24 cellular contexts compared by ENCODE assay signal in genomic region chr18:12543697-12544096, GRCh38.
A peak's percentile ranks its signal among the peaks of the same experiment; 100 is the strongest.
DNase-seq lines count a peak whose midpoint lies in the region; ATAC-seq and TF ChIP-seq lines count a peak whose summit lies in the region.
"Had no signal": no experiment of that assay in that cellular context is flagged by ENCODE, and none has a peak within 500 bp of the region (broad histone marks: within the 10 kb centered on the region; RNA-seq: fewer than 3 reads in every experiment).

No MANE protein-coding gene starts in this region.

- intact Hi-C loops in IMR-90 (cut with micrococcal nuclease) (no loop called here), heart left ventricle (cut with DNase I) (loop anchor here in 3 of 10 donors (5.0 to 10.0 kb wide), 2 partner anchors 111 to 114 kb away; partner anchors contain the start of gene SPIRE1 (in 3 of the 3))

- ATAC-seq in IMR-90 (ENCODE audit: low read depth) (no peak; the same call in 1 of the 2 replicates), GM21619 (IDR thresholded peaks at IDR 0.05; ENCODE audit: unreplicated experiment) (no peak), heart left ventricle (no peak)
- ATAC-seq: naive thymus-derived CD4-positive, alpha-beta T cell had no signal

- no peak overlapping the region for H3K18ac ChIP-seq in IMR-90 (ENCODE audit: low read depth, low read length)

- H4K20me1 ChIP-seq in IMR-90 (ENCODE audit: insufficient read depth, low read length), result no peaks in the 10 kb centered on the region; the same call in none of the 2 replicates

- H4K5ac ChIP-seq in IMR-90 (ENCODE audit: low read depth, low read length), result no peak overlapping the region

- WGBS in IMR-90 (ENCODE audit: extremely low coverage in 2 of 2, insufficient read length in 1 of 2), 2 experiments, result no CpG with 5 or more reads among the region's 3 CpGs
- WGBS in heart left ventricle, 4 donors, result 90 to 94% (median 93%) methylated on average over 3 of the region's 3 CpGs

- no peak for TF ChIP-seq RAD21 in IMR-90 (IDR thresholded peaks at IDR 0.05; ENCODE audit: low read length)

- H4K91ac ChIP-seq in IMR-90 (ENCODE audit: insufficient read depth, low read depth, low read length), result no peak overlapping the region

- DNase-seq in A172 (ENCODE audit: low spot score), result peak; percentile 49
- DNase-seq in IMR-90, result peak; percentile 68
- DNase-seq in astrocyte of the cerebellum (ENCODE audit: low read depth), result peak; percentile 8
- DNase-seq in fibroblast of villous mesenchyme (ENCODE audit: low read depth), result peak; percentile 39
- DNase-seq in MG63, result no peak
- DNase-seq in dedifferentiated amniotic fluid mesenchymal stem cell (ENCODE audit: extremely low spot score), result no peak
- no peak for DNase-seq in heart left ventricle
- DNase-seq: activated CD4-positive, alpha-beta T cell treated with anti-CD3 and anti-CD28 coated beads for 48 hours; activated naive CD4-positive, alpha-beta T cell treated with anti-CD3 and anti-CD28 coated beads, Interleukin-2, amount 50 U/mL, for 16 hours; cerebellar nuclear complex; COR-L47; foreskin melanocyte; hypothalamus; left ventricle myocardium inferior; naive thymus-derived CD4-positive, alpha-beta T cell; NCI-H1930; NCI-H226; NCI-H82; occipital lobe; upper lobe of left lung had no signal

- no peak for TF ChIP-seq CTCF in IMR-90 (conservative IDR thresholded peaks at IDR 0.05; ENCODE audit: low read depth, low read length)
- TF ChIP-seq CTCF in astrocyte of the cerebellum (IDR thresholded peaks at IDR 0.05; ENCODE audit: low read depth, low read length, missing control alignments), result no peak
- no peak for TF ChIP-seq CTCF in fibroblast of villous mesenchyme (IDR thresholded peaks at IDR 0.05; ENCODE audit: insufficient read depth, low read depth, low read length)
- TF ChIP-seq CTCF in heart left ventricle (IDR thresholded peaks at IDR 0.05), result no peak

- in situ Hi-C loops in IMR-90 (cut with MboI; ENCODE audit: low sequenced_read_pairs), result no loop called here
- in situ Hi-C loops in astrocyte of the cerebellum (cut with HindIII; ENCODE audit: low sequenced_read_pairs), result no loop called here

- no peak overlapping the region for H3K14ac ChIP-seq in IMR-90 (replicated peaks; ENCODE audit: low read depth, low read length)

- H3K27ac ChIP-seq in IMR-90 (ENCODE audit: insufficient read depth, low read length) (no peak overlapping the region), heart left ventricle (no peak overlapping the region)
- H3K27ac ChIP-seq: ascending aorta, epithelial cell of prostate, left ventricle myocardium inferior, upper lobe of left lung had no signal

- no peak overlapping the region for H3K4me2 ChIP-seq in IMR-90 (ENCODE audit: low read depth, low read length)

- H2BK120ac ChIP-seq in IMR-90 (ENCODE audit: low read depth, low read length), result no peak overlapping the region

- CTCF ChIA-PET in IMR-90 (lab: Yijun Ruan, JAX), result interaction anchor here (0.6 kb wide), 1 partner anchor 58 kb away, joined by 5 read pairs; no protein-coding TSS in a partner anchor

- H3K36me3 ChIP-seq in IMR-90 (ENCODE audit: control insufficient read depth, insufficient read depth, low read length) (peaks cover 2% of the 10 kb centered on the region; the same call in 1 of the 2 replicates), MG63 (peaks cover 17% of the 10 kb centered on the region), heart left ventricle (peaks cover 0 to 14% (median 5%) of the 10 kb centered on the region in 9 donors)
- H3K36me3 ChIP-seq: HAP-1 had no signal

- dilution Hi-C loops in IMR-90 (cut with HindIII; ENCODE audit: low sequenced_read_pairs, unreplicated experiment), result no loop called here

- H3K9me3 ChIP-seq in IMR-90 (ENCODE audit: control insufficient read depth, insufficient read depth, low read length) (peaks cover 3% of the 10 kb centered on the region; the same call in 1 of the 2 replicates), MG63 (peaks cover 18% of the 10 kb centered on the region), heart left ventricle (peaks cover 0 to 36% (median 22%) of the 10 kb centered on the region in 12 donors)
- H3K9me3 ChIP-seq: HAP-1 had no signal

- H4K8ac ChIP-seq in IMR-90 (ENCODE audit: low read depth in 2 of 2, low read length in 2 of 2), result no peak overlapping the region

- H2BK5ac ChIP-seq in IMR-90 (ENCODE audit: low read depth, low read length, poor library complexity, severe bottlenecking), result no peak overlapping the region

- no peak overlapping the region for H3K4ac ChIP-seq in IMR-90 (ENCODE audit: low read depth, low read length)

- no peak overlapping the region for H2BK15ac ChIP-seq in IMR-90 (ENCODE audit: low read depth, low read length)

- H3K4me1 ChIP-seq in IMR-90 (ENCODE audit: control insufficient read depth, insufficient read depth, low read length) (no peaks in the 10 kb centered on the region), heart left ventricle (no peaks in the 10 kb centered on the region)
- H3K4me1 ChIP-seq: ascending aorta, HAP-1, left ventricle myocardium inferior, upper lobe of left lung had no signal

- no peak overlapping the region for H2BK20ac ChIP-seq in IMR-90 (ENCODE audit: low read depth, low read length)

- H2AFZ ChIP-seq in IMR-90 (replicated peaks; ENCODE audit: low read length, poor library complexity), result no peak overlapping the region

- no peak overlapping the region for H3K56ac ChIP-seq in IMR-90 (ENCODE audit: extremely low read depth, insufficient read depth, low read length)

- no peak overlapping the region for H3K4me3 ChIP-seq in IMR-90 (ENCODE audit: insufficient read depth, low read depth, low read length)
- H3K4me3 ChIP-seq in astrocyte of the cerebellum (ENCODE audit: low read depth, low read length), result no peak overlapping the region
- no peak overlapping the region for H3K4me3 ChIP-seq in fibroblast of villous mesenchyme (ENCODE audit: low read depth, low read length)
- no peak overlapping the region for H3K4me3 ChIP-seq in MG63
- no peak overlapping the region for H3K4me3 ChIP-seq in heart left ventricle
- H3K4me3 ChIP-seq: ascending aorta, HAP-1, left ventricle myocardium inferior, upper lobe of left lung had no signal

- no TSS peak for BruUV-seq in IMR-90 (replicated peaks; lab: Mats Ljungman, UMichigan)

- no peaks in the 10 kb centered on the region for H3K27me3 ChIP-seq in IMR-90 (ENCODE audit: control insufficient read depth, insufficient read depth, low read length)
- no peaks in the 10 kb centered on the region for H3K27me3 ChIP-seq in MG63
- H3K27me3 ChIP-seq in heart left ventricle, result no peaks in the 10 kb centered on the region
- H3K27me3 ChIP-seq: ascending aorta, upper lobe of left lung had no signal

- peaks cover 15 to 43% of the 10 kb centered on the region in 2 experiments for H3K79me1 ChIP-seq in IMR-90 (ENCODE audit: low read depth in 1 of 2, low read length in 2 of 2)

- TF ChIP-seq POLR2A in IMR-90 (IDR thresholded peaks at IDR 0.05; ENCODE audit: low read depth, low read length), result no peak
- no peak for TF ChIP-seq POLR2A in heart left ventricle (IDR thresholded peaks at IDR 0.05)

- H3K9me1 ChIP-seq in IMR-90 (ENCODE audit: insufficient read depth, low read length), result peaks cover 3% of the 10 kb centered on the region

- POLR2A ChIA-PET in IMR-90 (lab: Charles Lee; ENCODE audit: unreplicated experiment), result no interaction called here

- H3K9ac ChIP-seq in IMR-90 (ENCODE audit: low read depth, low read length), result no peak overlapping the region

- H2AK5ac ChIP-seq in IMR-90 (ENCODE audit: low read depth, low read length), result no peak overlapping the region

- H2AK9ac ChIP-seq in IMR-90 (replicated peaks; ENCODE audit: low read depth, low read length, poor library complexity), result no peak overlapping the region

- no peak overlapping the region for H3K23ac ChIP-seq in IMR-90 (ENCODE audit: low read depth, low read length)

TF ChIP-seq in IMR-90, 13 proteins besides CTCF, POLR2A, EP300 and RAD21:
- TF ChIP-seq CHD1 (IDR thresholded peaks at IDR 0.05; ENCODE audit: low read depth, low read length) (no peak), RFX5 (IDR thresholded peaks at IDR 0.05; ENCODE audit: low read depth, low read length) (no peak), FOS (IDR thresholded peaks at IDR 0.05; ENCODE audit: low read depth, low read length) (no peak)

Comparison
In these comparisons a context has a peak if more than half of its experiments do, and no peak if none do; other contexts are left out.
1. DNase-seq: peak in A172 (single experiment), IMR-90 (single experiment), astrocyte of the cerebellum (single experiment) and fibroblast of villous mesenchyme (single experiment); none in MG63 (single experiment), dedifferentiated amniotic fluid mesenchymal stem cell (single experiment) and heart left ventricle (0 of 5).